ENCODE assay signal across 23 cellular contexts in genomic region chr14:23167006-23167847, GRCh38. TPM values are rescaled to one million over a fixed set of nuclear protein-coding genes. Genes with fewer than 3 reads are reported as not detected.
DNase-seq lines count a peak whose midpoint lies in the region; ATAC-seq, FAIRE-seq and TF ChIP-seq lines count a peak whose summit lies in the region.
"Had no signal": no experiment of that assay in that cellular context is flagged by ENCODE, and none has a peak within 500 bp of the region (broad histone marks: within the 10 kb centered on the region; RNA-seq: fewer than 3 reads in every experiment).

No MANE protein-coding gene starts in this region.

- H3K9me3 Mint-ChIP-seq in GM23338 (no peaks in the 10 kb centered on the region), astrocyte (ENCODE audit: unreplicated experiment) (no peaks in the 10 kb centered on the region)
- H3K9me3 Mint-ChIP-seq: activated B cell treated with CpG ODN at 0.5 μM for 24 hours; activated CD8-positive, alpha-beta T cell treated with anti-CD3 and anti-CD28 coated beads for 36 hours; CD4-positive, alpha-beta memory T cell; IgD-negative memory B cell; immature natural killer cell; stimulated activated naive B cell treated with anti-CD40 and anti-IgM and Interleukin-4, amounts not matched to agents 10 μg/mL and 1 μg/mL and 100 μg/mL, for 72 hours; T-cell had no signal

- H3K27ac ChIP-seq in GM23338 (ENCODE audit: low read depth) (no peak overlapping the region), astrocyte (ENCODE audit: low read depth, low read length) (no peak overlapping the region)

- H3K36me3 ChIP-seq in GM23338 (ENCODE audit: insufficient read depth) (peaks cover 8% of the 10 kb centered on the region; the same call in 1 of the 2 replicates), astrocyte (ENCODE audit: insufficient read depth, low read length) (no peaks in the 10 kb centered on the region)
- H3K36me3 ChIP-seq: tibial nerve had no signal

- H3K4me3 ChIP-seq in GM23338 (no peak overlapping the region), astrocyte (ENCODE audit: insufficient read depth, low read depth, low read length) (no peak overlapping the region), retinal pigment epithelial cell (ENCODE audit: low read length) (no peak overlapping the region)
- H3K4me3 ChIP-seq: esophagus squamous epithelium, tibial nerve had no signal

- H3K27me3 Mint-ChIP-seq in GM23338 (ENCODE audit: insufficient read depth, low read depth, poor library complexity), result peaks cover 14% of the 10 kb centered on the region
- H3K27me3 Mint-ChIP-seq in astrocyte (ENCODE audit: low read depth, unreplicated experiment), result peaks cover 9% of the 10 kb centered on the region
- H3K27me3 Mint-ChIP-seq: activated B cell treated with CpG ODN at 0.5 μM for 24 hours; activated CD8-positive, alpha-beta T cell treated with anti-CD3 and anti-CD28 coated beads for 36 hours; activated naive CD8-positive, alpha-beta T cell; T-cell had no signal

- H3F3A ChIP-seq in GM23338 (replicated peaks; ENCODE audit: low read depth), result 0 out of 2 replicates have a peak, but pooled peaks cover 12% of the 10 kb centered on the region

- H3K4me1 ChIP-seq in GM23338 (ENCODE audit: insufficient read depth), result peaks cover 14% of the 10 kb centered on the region
- H3K4me1 ChIP-seq in astrocyte (ENCODE audit: insufficient read depth, low read length), result peaks cover 4% of the 10 kb centered on the region

- FAIRE-seq in astrocyte (lab: Jason Lieb, UNC), result no peak
- FAIRE-seq in HTR-8/SVneo (lab: Jason Lieb, UNC), result no peak

- H3K4me1 Mint-ChIP-seq in GM23338 (peaks cover 14% of the 10 kb centered on the region), astrocyte (ENCODE audit: low read depth, unreplicated experiment) (peaks cover 23% of the 10 kb centered on the region)
- H3K4me1 Mint-ChIP-seq: activated B cell treated with CpG ODN at 0.5 μM for 24 hours; stimulated activated naive B cell treated with anti-CD40 and anti-IgM and Interleukin-4, amounts not matched to agents 10 μg/mL and 1 μg/mL and 100 μg/mL, for 72 hours had no signal

- H3K9me2 ChIP-seq in GM23338 (ENCODE audit: insufficient read depth), result no peaks in the 10 kb centered on the region

- no peaks in the 10 kb centered on the region for H3K27me3 ChIP-seq in GM23338 (ENCODE audit: insufficient read depth)
- peaks cover 21% of the 10 kb centered on the region for H3K27me3 ChIP-seq in astrocyte (ENCODE audit: insufficient read depth, low read length)
- H3K27me3 ChIP-seq: esophagus squamous epithelium, tibial nerve had no signal

- H2AFZ ChIP-seq in GM23338 (no peak overlapping the region), astrocyte (ENCODE audit: low read depth, low read length) (no peak overlapping the region)

- DNase-seq in GM23338 (ENCODE audit: low spot score) (no peak), astrocyte (ENCODE audit: low read depth) (peak; percentile 34), left lobe of liver (ENCODE audit: low spot score) (no peak), retinal pigment epithelial cell (ENCODE audit: low read depth) (peak; percentile 98), HTR-8/SVneo (ENCODE audit: insufficient read length, low spot score) (no peak)
- DNase-seq: activated B cell treated with CpG ODN at 0.5 μM for 24 hours; activated CD8-positive, alpha-beta T cell treated with anti-CD3 and anti-CD28 coated beads for 36 hours; activated T-cell treated with anti-CD3 and anti-CD28 coated beads, Interleukin-2, amount 50 U/mL, for 48 hours; CD4-positive, alpha-beta memory T cell; DMS79 treated with DMSO at 0.1 percent for 48 hours; esophagus squamous epithelium; immature natural killer cell; NCI-H2081 treated with DMSO at 0.1 percent for 48 hours; stimulated activated naive B cell treated with anti-CD40 and anti-IgM and Interleukin-4, amounts not matched to agents 10 μg/mL and 1 μg/mL and 100 μg/mL, for 72 hours; T-cell had no signal

- H3K9me3 ChIP-seq in astrocyte (ENCODE audit: insufficient read depth, low read depth, low read length), result no peaks in the 10 kb centered on the region
- H3K9me3 ChIP-seq: esophagus squamous epithelium, tibial nerve had no signal

- H3K36me3 Mint-ChIP-seq in GM23338 (ENCODE audit: low read depth) (peaks cover 73% of the 10 kb centered on the region), astrocyte (ENCODE audit: low read depth, unreplicated experiment) (no peaks in the 10 kb centered on the region)
- H3K36me3 Mint-ChIP-seq: activated naive CD8-positive, alpha-beta T cell; CD4-positive, alpha-beta memory T cell; immature natural killer cell; stimulated activated naive B cell treated with anti-CD40 and anti-IgM and Interleukin-4, amounts not matched to agents 10 μg/mL and 1 μg/mL and 100 μg/mL, for 72 hours had no signal

- H4K20me1 ChIP-seq in GM23338 (replicated peaks; ENCODE audit: insufficient read depth), result peaks cover 19% of the 10 kb centered on the region
- H4K20me1 ChIP-seq in astrocyte (ENCODE audit: insufficient read depth, low read length), result no peaks in the 10 kb centered on the region

- H3K79me2 ChIP-seq in GM23338 (replicated peaks; ENCODE audit: insufficient read depth) (peaks cover 9% of the 10 kb centered on the region; the same call in 1 of the 2 replicates), astrocyte (ENCODE audit: insufficient read depth, low read length) (no peaks in the 10 kb centered on the region)

- H3K9ac ChIP-seq in astrocyte (ENCODE audit: low read length), result no peak overlapping the region

- ATAC-seq in GM23338 (no peak), left lobe of liver (peak; percentile 17), HG02759 (IDR thresholded peaks at IDR 0.05; ENCODE audit: unreplicated experiment) (no peak), GM21367 (IDR thresholded peaks at IDR 0.05; ENCODE audit: unreplicated experiment) (no peak), GM21381 (IDR thresholded peaks at IDR 0.05; ENCODE audit: unreplicated experiment) (no peak)
- ATAC-seq: activated CD8-positive, alpha-beta T cell treated with anti-CD3 and anti-CD28 coated beads for 36 hours; stimulated activated naive B cell treated with anti-CD40 and anti-IgM and Interleukin-4, amounts not matched to agents 10 μg/mL and 1 μg/mL and 100 μg/mL, for 72 hours; T-cell had no signal

- H3K4me3 Mint-ChIP-seq in GM23338, result no peak overlapping the region
- peak overlapping the region; percentile 36 for H3K4me3 Mint-ChIP-seq in astrocyte (ENCODE audit: unreplicated experiment)
- H3K4me3 Mint-ChIP-seq: activated B cell treated with CpG ODN at 0.5 μM for 24 hours; activated CD8-positive, alpha-beta T cell treated with anti-CD3 and anti-CD28 coated beads for 36 hours; activated naive CD8-positive, alpha-beta T cell; CD4-positive, alpha-beta memory T cell; IgD-negative memory B cell; immature natural killer cell; stimulated activated naive B cell treated with anti-CD40 and anti-IgM and Interleukin-4, amounts not matched to agents 10 μg/mL and 1 μg/mL and 100 μg/mL, for 72 hours; T-cell had no signal

- TF ChIP-seq CTCF in GM23338 (conservative IDR thresholded peaks at IDR 0.05; ENCODE audit: low read depth in 2 of 2) (no peak), astrocyte (IDR thresholded peaks at IDR 0.05; ENCODE audit: insufficient read depth, low read depth, low read length) (no peak), retinal pigment epithelial cell (conservative IDR thresholded peaks at IDR 0.05; ENCODE audit: low read depth, low read length) (no peak)

- H3K4me2 ChIP-seq in GM23338 (no peak overlapping the region), astrocyte (ENCODE audit: low read length) (no peak overlapping the region)

- H3K27ac Mint-ChIP-seq in GM23338, result peak overlapping the region; percentile 14
- no peak overlapping the region for H3K27ac Mint-ChIP-seq in astrocyte (ENCODE audit: unreplicated experiment)
- H3K27ac Mint-ChIP-seq: activated B cell treated with CpG ODN at 0.5 μM for 24 hours; activated CD8-positive, alpha-beta T cell treated with anti-CD3 and anti-CD28 coated beads for 36 hours; activated naive CD8-positive, alpha-beta T cell; IgD-negative memory B cell; immature natural killer cell; stimulated activated naive B cell treated with anti-CD40 and anti-IgM and Interleukin-4, amounts not matched to agents 10 μg/mL and 1 μg/mL and 100 μg/mL, for 72 hours had no signal

TF ChIP-seq in GM23338, 12 proteins besides CTCF, POLR2A, EP300 and RAD21 (continues in another document):
- TF ChIP-seq NANOG (IDR thresholded peaks at IDR 0.05; ENCODE audit: borderline replicate concordance) (no peak), POLR2AphosphoS5 (IDR thresholded peaks at IDR 0.05; ENCODE audit: low read depth) (no peak), JUNB (IDR thresholded peaks at IDR 0.05; ENCODE audit: unreplicated experiment) (no peak), ETS1 (IDR thresholded peaks at IDR 0.05) (no peak), EZH2phosphoT487 (IDR thresholded peaks at IDR 0.05; ENCODE audit: unreplicated experiment) (no peak)

RNA-seq across cellular contexts. Expression of gene SLC7A8, which starts 16.2 kb away (rescaled TPM):
- total RNA-seq in GM23338 (2014; rRNA removed; shearing (Covaris generic)), result 105 and 117 TPM in 2 replicates
- polyA plus RNA-seq in GM23338 (2016; fragmentation: Nextera tagmentation; extraction: Ambion mirVana), result 122 and 124 TPM in 2 replicates
- total RNA-seq in astrocyte (4.0 and 6.5 TPM in 2 replicates), left lobe of liver (6.7 TPM)

RNA-seq across cellular contexts. Expression of gene CEBPE, which starts 48.2 kb away (rescaled TPM):
- not detected in 2 replicates for total RNA-seq in GM23338 (2014; rRNA removed; shearing (Covaris generic))
- not detected in 2 replicates for polyA plus RNA-seq in GM23338 (2016; fragmentation: Nextera tagmentation; extraction: Ambion mirVana)
- total RNA-seq in astrocyte (not detected in 2 replicates), left lobe of liver (not detected)
- total RNA-seq: esophagus squamous epithelium, Right ventricle myocardium inferior, tibial nerve had no signal
- polyA plus RNA-seq: IgD-negative memory B cell, immature natural killer cell, neural cell had no signal

Comparison
In these comparisons a context has a peak if more than half of its experiments do, and no peak if none do; other contexts are left out.
1. DNase-seq: peak in astrocyte (single experiment) and retinal pigment epithelial cell (single experiment); none in GM23338 (single experiment), left lobe of liver (single experiment) and HTR-8/SVneo (single experiment).
2. RNA of gene SLC7A8, which starts 16.2 kb away (total RNA-seq): 105 to 117 TPM in GM23338; 6.7 TPM in left lobe of liver (single experiment) and 4.0 to 6.5 TPM in astrocyte; every median in the first group is over 10 times any median in the second.